ENCODE assay signal across 17 cellular contexts in the genomic region with DNA sequence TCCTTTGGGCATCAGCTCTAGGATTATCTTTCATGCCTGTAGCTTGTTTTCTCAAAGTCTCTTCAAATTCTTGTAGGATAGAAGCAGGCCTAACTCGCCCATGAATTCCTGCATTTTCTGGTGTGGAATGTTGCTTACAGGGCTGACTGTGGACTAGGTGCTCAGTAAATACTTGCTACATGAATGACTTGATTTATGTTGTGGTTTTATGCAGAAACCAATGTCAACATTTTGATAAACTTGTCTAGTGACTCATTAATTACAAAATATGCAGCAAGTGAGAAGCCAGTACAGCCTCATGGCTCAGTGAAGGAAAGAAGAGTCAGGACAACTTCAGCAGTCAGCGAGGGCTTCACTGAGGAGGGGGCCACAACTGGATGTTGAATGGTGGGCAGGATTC.
DNase-seq lines count a peak whose midpoint lies in the region; ATAC-seq and TF ChIP-seq lines count a peak whose summit lies in the region.
"Had no signal": no experiment of that assay in that cellular context is flagged by ENCODE, and none has a peak within 500 bp of the region (broad histone marks: within the 10 kb centered on the region; RNA-seq: fewer than 3 reads in every experiment).

No MANE protein-coding gene starts in this region.

- no peak overlapping the region for H3K4me3 ChIP-seq in astrocyte of the cerebellum (ENCODE audit: low read depth, low read length)
- H3K4me3 ChIP-seq: coronary artery, skin epidermis had no signal

- no peak for ATAC-seq in GM21515 (IDR thresholded peaks at IDR 0.05; ENCODE audit: unreplicated experiment)

- TF ChIP-seq CTCF in AG09319 (IDR thresholded peaks at IDR 0.05; ENCODE audit: low read depth, low read length) (no peak), astrocyte of the cerebellum (IDR thresholded peaks at IDR 0.05; ENCODE audit: low read depth, low read length, missing control alignments) (no peak)

- intact Hi-C loops in posterior vena cava (cut with DNase I) = no loop called here

- DNase-seq in AG09319 (ENCODE audit: extremely low read depth, low read depth) (peak; percentile 58), LoVo (ENCODE audit: low spot score) (peak; percentile 18), astrocyte of the cerebellum (ENCODE audit: low read depth) (peak; percentile 74), kidney glomerular epithelial cell (lab: John Stamatoyannopoulos, UW) (peak; percentile 99), posterior vena cava (ENCODE audit: low spot score) (no peak), NCI-H1417 (lab: John Stamatoyannopoulos, UW) (no peak), GDM1 (lab: John Stamatoyannopoulos, UW) (no peak)
- DNase-seq: activated CD4-positive, CD25-positive, alpha-beta regulatory T cell; activated effector memory CD4-positive, alpha-beta T cell treated with Interleukin-2 at 50 U/mL for 16 hours; CD4-positive, alpha-beta T cell; hypothalamus; midbrain; NCI-H2029; Right ventricle myocardium superior had no signal

- in situ Hi-C loops in astrocyte of the cerebellum (cut with HindIII; ENCODE audit: low sequenced_read_pairs) = no loop called here

Comparison
In these comparisons a context has a peak if more than half of its experiments do, and no peak if none do; other contexts are left out.
1. DNase-seq: peak in AG09319 (single experiment), LoVo (single experiment), astrocyte of the cerebellum (single experiment) and kidney glomerular epithelial cell (single experiment); none in posterior vena cava (single experiment), NCI-H1417 (0 of 3) and GDM1 (single experiment).